Comparison of ENCODE assay signal across 1 cellular context in genomic region chr3:141460097-141460704, GRCh38.
A peak's percentile ranks its signal among the peaks of the same experiment; 100 is the strongest.
TF ChIP-seq lines count a peak whose summit lies in the region.

No MANE protein-coding gene starts in this region.

TF ChIP-seq in HepG2, 621 proteins besides CTCF, POLR2A, EP300 and RAD21 (continued from another document and continues in another):
- TF ChIP-seq YEATS2 (CRISPR knock-in tag; IDR thresholded peaks at IDR 0.05; ENCODE audit: borderline replicate concordance) (no peak), ZMYM3 (CRISPR knock-in tag; IDR thresholded peaks at IDR 0.05) (no peak), ZNF432 (CRISPR knock-in tag; IDR thresholded peaks at IDR 0.05; ENCODE audit: borderline replicate concordance) (no peak), ZFP37 (CRISPR knock-in tag; IDR thresholded peaks at IDR 0.05; ENCODE audit: borderline replicate concordance) (no peak), TRIM24 (CRISPR knock-in tag; IDR thresholded peaks at IDR 0.05) (no peak), HIC2 (CRISPR knock-in tag; IDR thresholded peaks at IDR 0.05; ENCODE audit: low read depth) (no peak), BHLHE40 (IDR thresholded peaks at IDR 0.05; ENCODE audit: low read length) (no peak), ZFP36L1 (CRISPR knock-in tag; IDR thresholded peaks at IDR 0.05) (no peak), KDM5A (IDR thresholded peaks at IDR 0.05; ENCODE audit: borderline replicate concordance, low read length) (no peak), AHR (CRISPR knock-in tag; IDR thresholded peaks at IDR 0.05) (0 out of 2 replicates have a peak, but pooled peaks have one; percentile 59), SP4 (CRISPR knock-in tag; IDR thresholded peaks at IDR 0.05) (no peak), ZNF513 (CRISPR knock-in tag; conservative IDR thresholded peaks at IDR 0.05) (no peak), ZNF772 (CRISPR knock-in tag; IDR thresholded peaks at IDR 0.05) (no peak), SOX6 (IDR thresholded peaks at IDR 0.05) (no peak), SOX6 (CRISPR knock-in tag; IDR thresholded peaks at IDR 0.05) (0 out of 2 replicates have a peak, but pooled peaks have one; percentile 9), SKIL (CRISPR knock-in tag; IDR thresholded peaks at IDR 0.05; ENCODE audit: borderline replicate concordance) (no peak), CEBPB (IDR thresholded peaks at IDR 0.05; ENCODE audit: borderline replicate concordance, low read depth, low read length) (no peak), PBX3 (CRISPR knock-in tag; IDR thresholded peaks at IDR 0.05; ENCODE audit: borderline replicate concordance) (no peak), HMGXB4 (CRISPR knock-in tag; IDR thresholded peaks at IDR 0.05; ENCODE audit: borderline replicate concordance in 1 of 2, low read depth in 1 of 2) (peak in 1 of 2 experiments; percentile 39; a peak in 2 of 4 replicates), ZNF556 (CRISPR knock-in tag; IDR thresholded peaks at IDR 0.05; ENCODE audit: borderline replicate concordance) (no peak), ZNF331 (CRISPR knock-in tag; IDR thresholded peaks at IDR 0.05) (peak; percentile 48; the same call in 1 of the 2 replicates), ZNF615 (CRISPR knock-in tag; IDR thresholded peaks at IDR 0.05; ENCODE audit: borderline replicate concordance) (no peak), ZNF17 (CRISPR knock-in tag; IDR thresholded peaks at IDR 0.05) (no peak), PAXIP1 (CRISPR knock-in tag; conservative IDR thresholded peaks at IDR 0.05) (no peak), DNMT3B (CRISPR knock-in tag; conservative IDR thresholded peaks at IDR 0.05) (no peak), ZNF256 (CRISPR knock-in tag; conservative IDR thresholded peaks at IDR 0.05) (no peak), HOXA3 (CRISPR knock-in tag; IDR thresholded peaks at IDR 0.05) (no peak), CHD2 (IDR thresholded peaks at IDR 0.05; ENCODE audit: low read depth, low read length) (no peak), DMAP1 (CRISPR knock-in tag; IDR thresholded peaks at IDR 0.05) (no peak), IKZF5 (CRISPR knock-in tag; IDR thresholded peaks at IDR 0.05) (0 out of 2 replicates have a peak, but pooled peaks have one; percentile 30), ZNF354B (CRISPR knock-in tag; IDR thresholded peaks at IDR 0.05) (no peak), NFE2L1 (CRISPR knock-in tag; IDR thresholded peaks at IDR 0.05; ENCODE audit: borderline replicate concordance) (no peak), SP2 (CRISPR knock-in tag; IDR thresholded peaks at IDR 0.05) (no peak), FOSL2 (CRISPR knock-in tag; IDR thresholded peaks at IDR 0.05) (peak; percentile 52), ZNF407 (CRISPR knock-in tag; IDR thresholded peaks at IDR 0.05; ENCODE audit: not compliant biosample characterization) (no peak), ZSCAN30 (CRISPR knock-in tag; IDR thresholded peaks at IDR 0.05) (no peak)
